ENCODE assay signal across 9 cellular contexts in genomic region chr16:27316038-27316680, GRCh38. TPM values are rescaled to one million over a fixed set of nuclear protein-coding genes. Genes with fewer than 3 reads are reported as not detected.
DNase-seq lines count a peak whose midpoint lies in the region; ATAC-seq, FAIRE-seq and TF ChIP-seq lines count a peak whose summit lies in the region.
"Had no signal": no experiment of that assay in that cellular context is flagged by ENCODE, and none has a peak within 500 bp of the region (broad histone marks: within the 10 kb centered on the region; RNA-seq: fewer than 3 reads in every experiment).

No MANE protein-coding gene starts in this region.

- no peak for FAIRE-seq in astrocyte (lab: Jason Lieb, UNC)

- peak overlapping the region; percentile 92 for H3K27ac Mint-ChIP-seq in activated CD4-positive, alpha-beta T cell treated with anti-CD3 and anti-CD28 coated beads, Interleukin-2, amount 10 ng/mL, durations not matched to agents 7 days and 5 days
- H3K27ac Mint-ChIP-seq in astrocyte (ENCODE audit: unreplicated experiment), result no peak overlapping the region

- peak overlapping the region; percentile 94 for H3K4me2 ChIP-seq in astrocyte (ENCODE audit: low read length)

- H3K27me3 ChIP-seq in astrocyte (ENCODE audit: insufficient read depth, low read length) (no peaks in the 10 kb centered on the region), lung (ENCODE audit: control insufficient read depth, insufficient read depth) (no peaks in the 10 kb centered on the region), testis (no peaks in the 10 kb centered on the region)

- peaks cover 68% of the 10 kb centered on the region for H3K79me2 ChIP-seq in astrocyte (ENCODE audit: insufficient read depth, low read length)

- H3K36me3 Mint-ChIP-seq in activated CD4-positive, alpha-beta T cell treated with anti-CD3 and anti-CD28 coated beads, Interleukin-2, amount 10 ng/mL, durations not matched to agents 7 days and 5 days (ENCODE audit: low read depth), result peaks cover 58% of the 10 kb centered on the region
- no peaks in the 10 kb centered on the region for H3K36me3 Mint-ChIP-seq in astrocyte (ENCODE audit: low read depth, unreplicated experiment)

- peaks cover 62% of the 10 kb centered on the region for H3K4me1 Mint-ChIP-seq in activated CD4-positive, alpha-beta T cell treated with anti-CD3 and anti-CD28 coated beads, Interleukin-2, amount 10 ng/mL, durations not matched to agents 7 days and 5 days
- H3K4me1 Mint-ChIP-seq in astrocyte (ENCODE audit: low read depth, unreplicated experiment), result peaks cover 13% of the 10 kb centered on the region

- CTCF ChIA-PET in activated CD4-positive, alpha-beta T cell treated with anti-CD3 and anti-CD28 coated beads, Interleukin-2, amount 10 ng/mL, durations not matched to agents 7 days and 5 days (lab: Charles Lee), result interaction anchor here (0.6 to 5.1 kb wide), 12 partner anchors 9 to 104 kb away, joined by 3 to 53 read pairs (median 4); no protein-coding TSS in a partner anchor

- H3K27me3 Mint-ChIP-seq in activated CD4-positive, alpha-beta T cell treated with anti-CD3 and anti-CD28 coated beads, Interleukin-2, amount 10 ng/mL, durations not matched to agents 7 days and 5 days, result no peaks in the 10 kb centered on the region
- H3K27me3 Mint-ChIP-seq in astrocyte (ENCODE audit: low read depth, unreplicated experiment), result no peaks in the 10 kb centered on the region

- TF ChIP-seq POLR2A in testis (IDR thresholded peaks at IDR 0.05), result no peak

- H3K9me3 Mint-ChIP-seq in activated CD4-positive, alpha-beta T cell treated with anti-CD3 and anti-CD28 coated beads, Interleukin-2, amount 10 ng/mL, durations not matched to agents 7 days and 5 days, result no peaks in the 10 kb centered on the region
- peaks cover 2% of the 10 kb centered on the region for H3K9me3 Mint-ChIP-seq in astrocyte (ENCODE audit: unreplicated experiment)

- H3K4me1 ChIP-seq in astrocyte (ENCODE audit: insufficient read depth, low read length), result peaks cover 17% of the 10 kb centered on the region
- H3K4me1 ChIP-seq in lung (ENCODE audit: control insufficient read depth in 2 of 2, insufficient read depth in 2 of 2, low read length in 2 of 2), result peaks cover 0 to 35% of the 10 kb centered on the region in 2 donors
- H3K4me1 ChIP-seq in testis, result peaks cover 37% of the 10 kb centered on the region

- no peak for ATAC-seq in lung (ENCODE audit: insufficient read depth, low FRiP score)

- no peak for DNase-seq in activated CD4-positive, alpha-beta T cell treated with anti-CD3 and anti-CD28 coated beads, Interleukin-2, amount 10 ng/mL, durations not matched to agents 7 days and 5 days
- DNase-seq in activated CD4-positive, alpha-beta T cell treated with anti-CD3 and anti-CD28 coated beads, Interleukin-2, amount 50 U/mL, for 1 hour, result no peak
- DNase-seq in astrocyte (ENCODE audit: low read depth) (no peak), lung (ENCODE audit: low spot score) (no peak), testis (no peak), NCI-H1417 treated with DMSO at 0.1 percent for 48 hours (lab: John Stamatoyannopoulos, UW) (no peak), NCI-H187 treated with DMSO at 0.1 percent for 48 hours (lab: John Stamatoyannopoulos, UW) (no peak), cortex of kidney (lab: John Stamatoyannopoulos, UW) (no peak)
- DNase-seq: NCI-H1105 had no signal

- POLR2A ChIA-PET in activated CD4-positive, alpha-beta T cell treated with anti-CD3 and anti-CD28 coated beads, Interleukin-2, amount 10 ng/mL, durations not matched to agents 7 days and 5 days (lab: Charles Lee), result interaction anchor here (0.6 kb wide), 1 partner anchor 144 kb away, joined by 4 read pairs; no protein-coding TSS in a partner anchor

- H3K9ac ChIP-seq in astrocyte (ENCODE audit: low read length), result no peak overlapping the region

- H3K4me3 Mint-ChIP-seq in activated CD4-positive, alpha-beta T cell treated with anti-CD3 and anti-CD28 coated beads, Interleukin-2, amount 10 ng/mL, durations not matched to agents 7 days and 5 days, result peak overlapping the region; percentile 95
- no peak overlapping the region for H3K4me3 Mint-ChIP-seq in astrocyte (ENCODE audit: unreplicated experiment)

- intact Hi-C loops in testis (cut with DNase I; ENCODE audit: low total_unique reads), result no loop called here

- no peak overlapping the region for H3K27ac ChIP-seq in astrocyte (ENCODE audit: low read depth, low read length)
- peak overlapping the region in 1 of 2 donors; percentile 86 for H3K27ac ChIP-seq in lung (ENCODE audit: low read depth in 1 of 2, low read length in 1 of 2)
- peak overlapping the region; percentile 4 to 62 for H3K27ac ChIP-seq in testis

- WGBS in lung, 2 donors, result 46 to 61% methylated on average over 8 of the region's 8 CpGs
- WGBS in testis, 2 donors, result 67 to 68% methylated on average over 8 of the region's 8 CpGs

- no peak for TF ChIP-seq CTCF in astrocyte (IDR thresholded peaks at IDR 0.05; ENCODE audit: insufficient read depth, low read depth, low read length)
- no peak for TF ChIP-seq CTCF in lung (IDR thresholded peaks at IDR 0.05; ENCODE audit: control extremely low read depth, extremely low read depth)
- TF ChIP-seq CTCF in testis (IDR thresholded peaks at IDR 0.05), result no peak

- no peaks in the 10 kb centered on the region for H3K36me3 ChIP-seq in astrocyte (ENCODE audit: insufficient read depth, low read length)
- H3K36me3 ChIP-seq in lung (ENCODE audit: control insufficient read depth in 2 of 2, insufficient read depth in 2 of 2, low read length in 2 of 2), result peaks cover 0 to 3% of the 10 kb centered on the region in 2 donors
- no peaks in the 10 kb centered on the region for H3K36me3 ChIP-seq in testis (ENCODE audit: low read depth, missing control alignments)

- H3K4me3 ChIP-seq in astrocyte (ENCODE audit: insufficient read depth, low read depth, low read length) (peak overlapping the region; percentile 71), lung (peak overlapping the region; percentile 20), testis (no peak overlapping the region)

- no peak overlapping the region for H2AFZ ChIP-seq in astrocyte (ENCODE audit: low read depth, low read length)

- H4K20me1 ChIP-seq in astrocyte (ENCODE audit: insufficient read depth, low read length), result peaks cover 54% of the 10 kb centered on the region

- H3K9me3 ChIP-seq in astrocyte (ENCODE audit: insufficient read depth, low read depth, low read length) (no peaks in the 10 kb centered on the region), lung (ENCODE audit: control insufficient read depth in 2 of 2, insufficient read depth in 1 of 2, low read length in 1 of 2) (no peaks in the 10 kb centered on the region), testis (no peaks in the 10 kb centered on the region)

RNA-seq across cellular contexts. Expression of gene IL4R, which starts 2.4 kb away (rescaled TPM):
- total RNA-seq in activated CD4-positive, alpha-beta T cell treated with anti-CD3 and anti-CD28 coated beads, Interleukin-2, amount 10 ng/mL, durations not matched to agents 7 days and 5 days, result 100 to 1,000 TPM; 242 to 262 TPM
- total RNA-seq in astrocyte, result 17.5 and 17.6 TPM in 2 replicates
- total RNA-seq in lung, result 100 to 1,000 TPM in 1 of 2 donors, 10 to 100 TPM in 1; 79.8 to 148 TPM
- polyA plus RNA-seq in lung, result 100 to 1,000 TPM in 1 of 2 donors, 10 to 100 TPM in 1; 61.3 to 175 TPM
- 10 to 100 TPM; 68.6 to 70.7 TPM for total RNA-seq in testis
- polyA plus RNA-seq in testis (ENCODE audit: insufficient read depth, low read depth, low replicate concordance), result 41.4 TPM

RNA-seq across cellular contexts. Expression of gene NSMCE1, which starts 47.6 kb away (rescaled TPM):
- 100 to 1,000 TPM in 1 of 2 experiments, 10 to 100 TPM in 1; 95.8 to 106 TPM for total RNA-seq in activated CD4-positive, alpha-beta T cell treated with anti-CD3 and anti-CD28 coated beads, Interleukin-2, amount 10 ng/mL, durations not matched to agents 7 days and 5 days
- total RNA-seq in astrocyte, result 12.1 and 13.9 TPM in 2 replicates
- total RNA-seq in lung, result 10 to 100 TPM; 37.4 to 59.1 TPM
- 10 to 100 TPM; 55.4 to 75.4 TPM for polyA plus RNA-seq in lung
- 10 to 100 TPM; 58.1 to 71.1 TPM for total RNA-seq in testis
- 135 TPM for polyA plus RNA-seq in testis (ENCODE audit: insufficient read depth, low read depth, low replicate concordance)

Comparison
In these comparisons a context has a peak if more than half of its experiments do, and no peak if none do; other contexts are left out.
1. H3K4me3 ChIP-seq: peak in astrocyte (single experiment) and lung (single experiment); none in testis (0 of 2).